18 cellular contexts compared by ENCODE assay signal in the genomic region with DNA sequence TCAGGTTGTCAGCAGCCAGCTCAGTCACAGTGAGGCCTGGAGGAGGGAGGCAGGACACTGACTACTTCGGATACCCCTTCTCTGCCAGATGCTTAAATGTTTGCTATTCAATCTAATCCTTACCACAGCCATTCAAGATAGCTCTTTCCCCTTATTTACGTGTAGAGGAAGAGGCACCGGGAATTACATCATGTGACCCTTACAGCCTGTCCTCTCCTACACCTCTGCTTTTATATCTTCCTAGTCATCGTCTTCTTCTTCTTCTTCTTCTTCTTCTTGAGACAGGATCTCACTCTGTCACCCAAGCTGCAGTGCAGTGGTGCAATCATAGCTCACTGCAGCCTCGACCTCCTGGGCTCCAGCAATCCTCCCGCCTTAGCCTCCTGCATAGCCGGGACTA.
DNase-seq lines count a peak whose midpoint lies in the region; ATAC-seq lines count a peak whose summit lies in the region.
"Had no signal": no experiment of that assay in that cellular context is flagged by ENCODE, and none has a peak within 500 bp of the region (broad histone marks: within the 10 kb centered on the region; RNA-seq: fewer than 3 reads in every experiment).

No MANE protein-coding gene starts in this region.

- peaks cover 29% of the 10 kb centered on the region for H3K36me3 Mint-ChIP-seq in stimulated activated naive CD8-positive, alpha-beta T cell treated with anti-CD3 and anti-CD28 coated beads, Interleukin-15, Interleukin-2, amounts not matched to agents 100 ng/mL and 50 ng/mL, for 24 hours (ENCODE audit: low read depth)
- peaks cover 64% of the 10 kb centered on the region for H3K36me3 Mint-ChIP-seq in activated CD4-positive, alpha-beta memory T cell treated with anti-CD3 and anti-CD28 coated beads, Interleukin-2, amount 10 ng/mL, durations not matched to agents 7 days and 5 days (ENCODE audit: low read depth)

- H3K27ac Mint-ChIP-seq in stimulated activated naive CD8-positive, alpha-beta T cell treated with anti-CD3 and anti-CD28 coated beads, Interleukin-15, Interleukin-2, amounts not matched to agents 100 ng/mL and 50 ng/mL, for 24 hours = peak overlapping the region; percentile 0
- no peak overlapping the region for H3K27ac Mint-ChIP-seq in activated CD4-positive, alpha-beta memory T cell treated with anti-CD3 and anti-CD28 coated beads, Interleukin-2, amount 10 ng/mL, durations not matched to agents 7 days and 5 days

- H3K79me2 ChIP-seq in mesendoderm (ENCODE audit: control insufficient read depth, insufficient read depth, low read length) = no peaks in the 10 kb centered on the region

- no peak overlapping the region for H3K9ac ChIP-seq in mesendoderm (ENCODE audit: low read length)

- H3K9me3 Mint-ChIP-seq in stimulated activated naive CD8-positive, alpha-beta T cell treated with anti-CD3 and anti-CD28 coated beads, Interleukin-15, Interleukin-2, amounts not matched to agents 100 ng/mL and 50 ng/mL, for 24 hours = peaks cover 4% of the 10 kb centered on the region
- peaks cover 9% of the 10 kb centered on the region for H3K9me3 Mint-ChIP-seq in activated CD4-positive, alpha-beta memory T cell treated with anti-CD3 and anti-CD28 coated beads, Interleukin-2, amount 10 ng/mL, durations not matched to agents 7 days and 5 days

- peak overlapping the region; percentile 7 for H3K27ac ChIP-seq in mesendoderm (ENCODE audit: low read depth, low read length)
- H3K27ac ChIP-seq: brain microvascular endothelial cell had no signal

- no peaks in the 10 kb centered on the region for H3K27me3 ChIP-seq in mesendoderm (ENCODE audit: insufficient read depth, low read length, poor library complexity)
- H3K27me3 ChIP-seq: brain microvascular endothelial cell, left lung had no signal

- CTCF ChIA-PET in activated CD4-positive, alpha-beta memory T cell treated with anti-CD3 and anti-CD28 coated beads, Interleukin-2, amount 10 ng/mL, durations not matched to agents 7 days and 5 days (lab: Charles Lee) = interaction anchor here (0.9 to 3.6 kb wide), 3 partner anchors 13 to 208 kb away, joined by 3 to 22 read pairs (median 3); no protein-coding TSS in a partner anchor

- no peak overlapping the region for H3K4me2 ChIP-seq in mesendoderm (ENCODE audit: low read length)

- POLR2A ChIA-PET in activated CD4-positive, alpha-beta memory T cell treated with anti-CD3 and anti-CD28 coated beads, Interleukin-2, amount 10 ng/mL, durations not matched to agents 7 days and 5 days (lab: Charles Lee) = interaction anchor here (1.1 to 8.8 kb wide), 9 partner anchors 16 to 178 kb away, joined by 3 to 102 read pairs (median 14); partner anchors contain the start of gene NEDD9

- no peak overlapping the region for H4K5ac ChIP-seq in mesendoderm (ENCODE audit: low read length)

- H2BK15ac ChIP-seq in mesendoderm (replicated peaks; ENCODE audit: low read depth) = peak overlapping the region; percentile 4

- no peak for DNase-seq in stimulated activated naive CD8-positive, alpha-beta T cell treated with anti-CD3 and anti-CD28 coated beads, Interleukin-15, Interleukin-2, amounts not matched to agents 100 U/mL and 50 U/mL, for 24 hours
- DNase-seq in activated CD4-positive, alpha-beta memory T cell treated with anti-CD3 and anti-CD28 coated beads, Interleukin-2, amount 10 ng/mL, durations not matched to agents 7 days and 5 days = no peak
- no peak for DNase-seq in mesendoderm
- DNase-seq in stimulated activated CD4-positive, alpha-beta T cell treated with anti-CD3 and anti-CD28 coated beads, Interleukin-12 subunit alpha, Interleukin-12 subunit beta, amount 100 ng/mL, for 4 hours = no peak
- no peak for DNase-seq in NCI-H226
- no peak for DNase-seq in cortex of kidney (lab: John Stamatoyannopoulos, UW)
- no peak for DNase-seq in DMS153 treated with DMSO at 0.1 percent for 48 hours (lab: John Stamatoyannopoulos, UW; ENCODE audit: unreplicated experiment)
- DNase-seq: activated effector memory CD4-positive, alpha-beta T cell treated with Interleukin-2 at 50 U/mL for 16 hours; brain microvascular endothelial cell; effector CD8-positive, alpha-beta T cell; HCEC 1CT; KBM-7; left lung; NCI-H1417 treated with DMSO at 0.1 percent for 48 hours; NCI-H446; PC-3; stimulated activated naive CD4-positive, alpha-beta T cell treated with Interleukin-2 at 50 U/mL for 16 hours had no signal

- H3K56ac ChIP-seq in mesendoderm (ENCODE audit: low read length) = no peak overlapping the region

- H3K23ac ChIP-seq in mesendoderm (ENCODE audit: low read length) = no peak overlapping the region

- no peaks in the 10 kb centered on the region for H3K79me1 ChIP-seq in mesendoderm (ENCODE audit: low read length)

- no peak overlapping the region for H3K4ac ChIP-seq in mesendoderm (ENCODE audit: low read depth, low read length)

- no peak overlapping the region for H2BK120ac ChIP-seq in mesendoderm (ENCODE audit: low read depth, low read length)

- H3K18ac ChIP-seq in mesendoderm (ENCODE audit: low read length) = peak overlapping the region; percentile 16

- H2AK5ac ChIP-seq in mesendoderm (ENCODE audit: low read length) = no peak overlapping the region

- no peaks in the 10 kb centered on the region for H3K27me3 Mint-ChIP-seq in stimulated activated naive CD8-positive, alpha-beta T cell treated with anti-CD3 and anti-CD28 coated beads, Interleukin-15, Interleukin-2, amounts not matched to agents 100 ng/mL and 50 ng/mL, for 24 hours
- no peaks in the 10 kb centered on the region for H3K27me3 Mint-ChIP-seq in activated CD4-positive, alpha-beta memory T cell treated with anti-CD3 and anti-CD28 coated beads, Interleukin-2, amount 10 ng/mL, durations not matched to agents 7 days and 5 days

- no peak overlapping the region for H4K8ac ChIP-seq in mesendoderm (ENCODE audit: low read depth, low read length)

- WGBS in mesendoderm (ENCODE audit: extremely low coverage, insufficient coverage, low lambda C conversion rate) = no CpG with 5 or more reads among the region's 7 CpGs

- no peaks in the 10 kb centered on the region for H3K36me3 ChIP-seq in mesendoderm (ENCODE audit: control insufficient read depth, insufficient read depth, low read length)
- H3K36me3 ChIP-seq: brain microvascular endothelial cell, left lung had no signal

- no peak for ATAC-seq in stimulated activated naive CD8-positive, alpha-beta T cell treated with anti-CD3 and anti-CD28 coated beads, Interleukin-15, Interleukin-2, amounts not matched to agents 100 U/mL and 50 U/mL, for 24 hours
- ATAC-seq: left lung, PC-3 had no signal

- peaks cover 77% of the 10 kb centered on the region for H3K4me1 Mint-ChIP-seq in stimulated activated naive CD8-positive, alpha-beta T cell treated with anti-CD3 and anti-CD28 coated beads, Interleukin-15, Interleukin-2, amounts not matched to agents 100 ng/mL and 50 ng/mL, for 24 hours (ENCODE audit: low read depth)
- peaks cover 63% of the 10 kb centered on the region for H3K4me1 Mint-ChIP-seq in activated CD4-positive, alpha-beta memory T cell treated with anti-CD3 and anti-CD28 coated beads, Interleukin-2, amount 10 ng/mL, durations not matched to agents 7 days and 5 days

- H3K4me1 ChIP-seq in mesendoderm (ENCODE audit: control insufficient read depth, low read depth, low read length) = peaks cover 12% of the 10 kb centered on the region

- H3K4me3 Mint-ChIP-seq in stimulated activated naive CD8-positive, alpha-beta T cell treated with anti-CD3 and anti-CD28 coated beads, Interleukin-15, Interleukin-2, amounts not matched to agents 100 ng/mL and 50 ng/mL, for 24 hours = peak overlapping the region; percentile 83
- peak overlapping the region; percentile 94 for H3K4me3 Mint-ChIP-seq in activated CD4-positive, alpha-beta memory T cell treated with anti-CD3 and anti-CD28 coated beads, Interleukin-2, amount 10 ng/mL, durations not matched to agents 7 days and 5 days

- no peak overlapping the region for H3K4me3 ChIP-seq in mesendoderm (ENCODE audit: low read length)

- H2BK5ac ChIP-seq in mesendoderm (ENCODE audit: low read length) = no peak overlapping the region
